In the genomic region with DNA sequence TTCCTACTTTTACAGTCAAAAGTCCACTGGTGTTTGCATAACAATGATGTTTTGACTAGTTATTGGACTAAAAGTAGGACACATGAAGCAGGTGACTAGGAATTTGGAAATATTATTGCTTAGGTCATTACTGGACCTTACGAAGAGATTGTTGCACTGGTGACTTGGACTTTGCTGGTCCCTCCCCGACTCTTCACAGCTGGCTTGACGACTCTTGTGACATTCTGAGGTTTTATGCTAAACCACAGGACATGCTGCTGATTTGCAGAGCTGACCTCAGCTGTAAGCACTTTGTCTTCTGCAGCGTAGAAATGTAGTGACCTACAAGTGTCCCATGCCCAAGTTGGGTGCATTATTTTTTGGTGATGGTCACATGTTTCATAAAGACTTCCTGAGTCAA, we compare ENCODE assay signal across 1 cellular context.
TF ChIP-seq lines count a peak whose summit lies in the region.

No MANE protein-coding gene starts in this region.

TF ChIP-seq in K562, 482 proteins besides CTCF, POLR2A, EP300 and RAD21 (continued from another document):
- TF ChIP-seq ZNF507 (tag; conservative IDR thresholded peaks at IDR 0.05) (no peak), CEBPB (tag; IDR thresholded peaks at IDR 0.05) (peak; percentile 32; the same call in 1 of the 2 replicates), FOXP1 (CRISPR knock-in tag; IDR thresholded peaks at IDR 0.05) (no peak), CEBPG (CRISPR knock-in tag; IDR thresholded peaks at IDR 0.05) (no peak), CEBPG (tag; conservative IDR thresholded peaks at IDR 0.05 in 1 of 2, IDR thresholded peaks at IDR 0.05 in 1 of 2) (peak in 1 of 2 experiments; percentile 28; a peak in 1 of 4 replicates), RAD51 (IDR thresholded peaks at IDR 0.05; ENCODE audit: borderline replicate concordance, low read depth) (no peak), ZNF143 (CRISPR knock-in tag; IDR thresholded peaks at IDR 0.05) (no peak), NR2C2 (CRISPR knock-in tag; IDR thresholded peaks at IDR 0.05) (no peak), NR2C2 (tag; IDR thresholded peaks at IDR 0.05) (peak; percentile 47; the same call in 1 of the 2 replicates), ZNF609 (CRISPR knock-in tag; IDR thresholded peaks at IDR 0.05; ENCODE audit: borderline replicate concordance) (no peak), BACH1 (tag; IDR thresholded peaks at IDR 0.05) (peak; percentile 45; the same call in 1 of the 2 replicates), PYGO2 (tag; IDR thresholded peaks at IDR 0.05) (no peak), HNRNPLL (IDR thresholded peaks at IDR 0.05; ENCODE audit: low read depth, low read length, poor library complexity, severe bottlenecking) (no peak)
- TF ChIP-seq, protein P1, sequence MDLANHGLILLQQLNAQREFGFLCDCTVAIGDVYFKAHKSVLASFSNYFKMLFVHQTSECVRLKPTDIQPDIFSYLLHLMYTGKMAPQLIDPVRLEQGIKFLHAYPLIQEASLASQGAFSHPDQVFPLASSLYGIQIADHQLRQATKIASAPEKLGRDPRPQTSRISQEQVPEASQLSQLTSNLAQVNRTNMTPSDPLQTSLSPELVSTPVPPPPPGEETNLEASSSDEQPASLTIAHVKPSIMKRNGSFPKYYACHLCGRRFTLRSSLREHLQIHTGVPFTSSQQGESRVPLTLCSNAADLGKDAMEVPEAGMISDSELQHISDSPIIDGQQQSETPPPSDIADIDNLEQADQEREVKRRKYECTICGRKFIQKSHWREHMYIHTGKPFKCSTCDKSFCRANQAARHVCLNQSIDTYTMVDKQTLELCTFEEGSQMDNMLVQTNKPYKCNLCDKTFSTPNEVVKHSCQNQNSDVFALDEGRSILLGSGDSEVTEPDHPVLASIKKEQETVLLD (IDR thresholded peaks at IDR 0.05), result no peak
